ENCODE assay signal across 8 cellular contexts in the genomic region with DNA sequence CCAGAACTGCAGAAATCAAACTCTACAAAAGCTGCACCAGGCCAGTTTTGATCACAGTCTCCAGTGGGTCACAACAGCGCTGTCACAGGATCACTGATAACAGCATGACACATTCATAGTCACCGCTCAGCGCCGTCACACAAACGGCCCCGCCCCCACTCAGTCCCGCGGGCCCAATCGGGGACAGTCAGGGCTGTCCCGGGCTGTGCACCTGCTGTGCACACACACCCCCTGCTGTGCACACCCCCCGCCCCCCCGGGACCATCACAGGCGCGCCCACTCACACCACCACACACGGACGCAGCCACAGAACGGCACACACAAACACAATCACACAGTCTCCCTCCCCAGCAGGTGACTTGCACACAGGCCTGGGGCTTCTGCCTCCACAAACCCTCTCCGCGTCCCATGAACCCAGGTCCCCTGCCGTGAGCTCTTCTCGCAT. TPM values are rescaled to one million over a fixed set of nuclear protein-coding genes. Genes with fewer than 3 reads are reported as not detected.
DNase-seq lines count a peak whose midpoint lies in the region; ATAC-seq and TF ChIP-seq lines count a peak whose summit lies in the region.

No MANE protein-coding gene starts in this region.

- no peaks in the 10 kb centered on the region for H3F3A ChIP-seq in SK-N-SH (replicated peaks; ENCODE audit: insufficient read depth)

- H3K9me3 Mint-ChIP-seq in activated naive CD4-positive, alpha-beta T cell treated with anti-CD3 and anti-CD28 coated beads, Interleukin-2, amount 50 U/mL, for 72 hours: peaks cover 11 to 31% of the 10 kb centered on the region in 2 donors

- TF ChIP-seq EP300 in SK-N-SH (IDR thresholded peaks at IDR 0.05; ENCODE audit: borderline replicate concordance in 1 of 2, low read depth in 1 of 2, low read length in 1 of 2): no peak

- peak; percentile 71 for ATAC-seq in HG03342 (IDR thresholded peaks at IDR 0.05; ENCODE audit: unreplicated experiment)
- peak; percentile 95 to 96 for ATAC-seq in activated naive CD4-positive, alpha-beta T cell treated with anti-CD3 and anti-CD28 coated beads, Interleukin-2, amount 50 U/mL, for 72 hours

- H3K27ac Mint-ChIP-seq in activated naive CD4-positive, alpha-beta T cell treated with anti-CD3 and anti-CD28 coated beads, Interleukin-2, amount 50 U/mL, for 72 hours: peak overlapping the region; percentile 96 to 98

- H3K9me2 ChIP-seq in SK-N-SH: no peaks in the 10 kb centered on the region

- H3K9ac ChIP-seq in SK-N-SH: peak overlapping the region; percentile 63

- peaks cover 41 to 76% of the 10 kb centered on the region in 2 donors for H3K36me3 Mint-ChIP-seq in activated naive CD4-positive, alpha-beta T cell treated with anti-CD3 and anti-CD28 coated beads, Interleukin-2, amount 50 U/mL, for 72 hours

- peak overlapping the region; percentile 67 for H3K4me2 ChIP-seq in SK-N-SH

- DNase-seq in NCI-H2081 (lab: John Stamatoyannopoulos, UW): peak; percentile 34 to 57
- no peak for DNase-seq in NCI-H2081 treated with DMSO at 0.1 percent for 48 hours (lab: John Stamatoyannopoulos, UW)
- DNase-seq in SK-N-SH: peak; percentile 81
- peak; percentile 82 to 87 for DNase-seq in activated naive CD4-positive, alpha-beta T cell treated with anti-CD3 and anti-CD28 coated beads, Interleukin-2, amount 50 U/mL, for 72 hours (ENCODE audit: low spot score in 2 of 2)
- DNase-seq in left ventricle myocardium inferior: peak; percentile 74
- DNase-seq in prostate gland (ENCODE audit: low spot score): peak; percentile 47

- no peaks in the 10 kb centered on the region for H3K9me3 ChIP-seq in SK-N-SH
- H3K9me3 ChIP-seq in left ventricle myocardium inferior (replicated peaks): peaks cover 10% of the 10 kb centered on the region
- no peaks in the 10 kb centered on the region for H3K9me3 ChIP-seq in prostate gland

- TF ChIP-seq CTCF in SK-N-SH (IDR thresholded peaks at IDR 0.05) (no peak), left ventricle myocardium inferior (IDR thresholded peaks at IDR 0.05; ENCODE audit: borderline replicate concordance) (no peak), prostate gland (IDR thresholded peaks at IDR 0.05) (no peak)

- H3K27me3 ChIP-seq in SK-N-SH (ENCODE audit: insufficient read depth): no peaks in the 10 kb centered on the region
- no peaks in the 10 kb centered on the region for H3K27me3 ChIP-seq in left ventricle myocardium inferior (ENCODE audit: low read depth)
- H3K27me3 ChIP-seq in prostate gland (replicated peaks; ENCODE audit: insufficient read depth): no peaks in the 10 kb centered on the region

- no peaks in the 10 kb centered on the region for H4K20me1 ChIP-seq in SK-N-SH (ENCODE audit: insufficient read depth)

- intact Hi-C loops in left ventricle myocardium inferior (cut with micrococcal nuclease): no loop called here
- intact Hi-C loops in prostate gland (cut with DNase I): no loop called here

- POLR2A ChIA-PET in SK-N-SH (lab: Yijun Ruan, JAX): interaction anchor here (0.6 to 1.5 kb wide), 8 partner anchors 31 to 1115 kb away, joined by 3 to 5 read pairs (median 4); partner anchors contain the start of genes ZNF260, ZNF345, ZNF529 and ZNF566

- H3K4me1 ChIP-seq in SK-N-SH (ENCODE audit: control insufficient read depth in 1 of 2, insufficient read depth in 2 of 2, low read depth in 1 of 2, low read length in 1 of 2) (peaks cover 0 to 2% of the 10 kb centered on the region in 2 experiments; a peak in 1 of 4 replicates), left ventricle myocardium inferior (peaks cover 30% of the 10 kb centered on the region), prostate gland (replicated peaks) (no peaks in the 10 kb centered on the region), urinary bladder (ENCODE audit: insufficient read depth) (no peaks in the 10 kb centered on the region)

- peak overlapping the region; percentile 36 to 76; a peak in 3 of 4 replicates for H3K27ac ChIP-seq in SK-N-SH (ENCODE audit: low read depth in 2 of 2, low read length in 1 of 2)
- peak overlapping the region; percentile 93 for H3K27ac ChIP-seq in left ventricle myocardium inferior (replicated peaks)
- H3K27ac ChIP-seq in prostate gland: peak overlapping the region; percentile 68 to 70
- no peak overlapping the region for H3K27ac ChIP-seq in urinary bladder (ENCODE audit: low read depth)

- WGBS in SK-N-SH (ENCODE audit: low lambda C conversion rate): 14% methylated on average over 19 of the region's 21 CpGs
- 1% methylated on average over 20 of the region's 21 CpGs for WGBS in prostate gland
- under 1% methylated on average over 21 of the region's 21 CpGs for WGBS in urinary bladder

- H3K4me3 ChIP-seq in SK-N-SH (ENCODE audit: low read depth in 2 of 2, low read length in 1 of 2) (peak overlapping the region; percentile 79 to 84), left ventricle myocardium inferior (peak overlapping the region; percentile 92), prostate gland (peak overlapping the region; percentile 54 to 64), urinary bladder (ENCODE audit: low read depth, low read length) (peak overlapping the region; percentile 77)

- TF ChIP-seq RAD21 in SK-N-SH (IDR thresholded peaks at IDR 0.05; ENCODE audit: low read length): 0 out of 2 replicates have a peak, but pooled peaks have one; percentile 2

- peak overlapping the region; percentile 82; the same call in 1 of the 2 replicates for H2AFZ ChIP-seq in SK-N-SH (ENCODE audit: low read depth)

- TF ChIP-seq POLR2A in prostate gland (IDR thresholded peaks at IDR 0.05): no peak

- H3K79me2 ChIP-seq in SK-N-SH (ENCODE audit: insufficient read depth): peaks cover 32% of the 10 kb centered on the region; the same call in 1 of the 2 replicates

- H3K36me3 ChIP-seq in SK-N-SH (replicated peaks in 1 of 2; ENCODE audit: control insufficient read depth in 1 of 2, insufficient read depth in 2 of 2, low read length in 1 of 2) (peaks cover 11 to 15% of the 10 kb centered on the region in 2 experiments), left ventricle myocardium inferior (peaks cover 24% of the 10 kb centered on the region), prostate gland (no peaks in the 10 kb centered on the region), urinary bladder (ENCODE audit: insufficient read depth) (no peaks in the 10 kb centered on the region)

- CTCF ChIA-PET in SK-N-SH (lab: Yijun Ruan, JAX): interaction anchor here (1.5 kb wide), 1 partner anchor 8 kb away, joined by 4 read pairs; no protein-coding TSS in a partner anchor

TF ChIP-seq in SK-N-SH, 30 proteins besides CTCF, POLR2A, EP300 and RAD21:
- TF ChIP-seq, protein P1, sequence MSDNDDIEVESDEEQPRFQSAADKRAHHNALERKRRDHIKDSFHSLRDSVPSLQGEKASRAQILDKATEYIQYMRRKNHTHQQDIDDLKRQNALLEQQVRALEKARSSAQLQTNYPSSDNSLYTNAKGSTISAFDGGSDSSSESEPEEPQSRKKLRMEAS (IDR thresholded peaks at IDR 0.05; ENCODE audit: low read depth): peak; percentile 63
- TF ChIP-seq FOSL2 (IDR thresholded peaks at IDR 0.05; ENCODE audit: borderline replicate concordance, low read depth): peak; percentile 8; the same call in 1 of the 2 replicates
- TF ChIP-seq, protein P2, sequence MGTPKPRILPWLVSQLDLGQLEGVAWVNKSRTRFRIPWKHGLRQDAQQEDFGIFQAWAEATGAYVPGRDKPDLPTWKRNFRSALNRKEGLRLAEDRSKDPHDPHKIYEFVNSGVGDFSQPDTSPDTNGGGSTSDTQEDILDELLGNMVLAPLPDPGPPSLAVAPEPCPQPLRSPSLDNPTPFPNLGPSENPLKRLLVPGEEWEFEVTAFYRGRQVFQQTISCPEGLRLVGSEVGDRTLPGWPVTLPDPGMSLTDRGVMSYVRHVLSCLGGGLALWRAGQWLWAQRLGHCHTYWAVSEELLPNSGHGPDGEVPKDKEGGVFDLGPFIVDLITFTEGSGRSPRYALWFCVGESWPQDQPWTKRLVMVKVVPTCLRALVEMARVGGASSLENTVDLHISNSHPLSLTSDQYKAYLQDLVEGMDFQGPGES (IDR thresholded peaks at IDR 0.05; ENCODE audit: low read depth, low read length): no peak
- TF ChIP-seq USF2 (IDR thresholded peaks at IDR 0.05; ENCODE audit: borderline replicate concordance, low read depth, low read length): no peak
- TF ChIP-seq MXI1 (IDR thresholded peaks at IDR 0.05; ENCODE audit: low read depth, low read length): peak; percentile 96
- TF ChIP-seq TCF12 (IDR thresholded peaks at IDR 0.05): 0 out of 2 replicates have a peak, but pooled peaks have one; percentile 7
- peak; percentile 76 for TF ChIP-seq SIN3A (IDR thresholded peaks at IDR 0.05; ENCODE audit: borderline replicate concordance, low read depth, low read length)

RNA-seq across cellular contexts. Expression of gene ZNF382, which starts 0.4 kb away (rescaled TPM):
- polyA plus RNA-seq in SK-N-SH (2012; rRNA removed) (2.3 and 3.5 TPM in 2 replicates), urinary bladder (4.2 TPM)
- polyA plus RNA-seq in SK-N-SH (2012; cell fraction: cytosol; rRNA removed): 1.5 and 2.3 TPM in 2 replicates
- polyA plus RNA-seq in SK-N-SH (2012; cell fraction: nucleus; rRNA removed): 8.4 and 10.0 TPM in 2 replicates
- 10 to 100 TPM in 1 of 2 donors, 1 to 10 TPM in 1; 3.8 to 13.0 TPM for total RNA-seq in activated naive CD4-positive, alpha-beta T cell treated with anti-CD3 and anti-CD28 coated beads, Interleukin-2, amount 50 U/mL, for 72 hours
- total RNA-seq in left ventricle myocardium inferior (18.3 TPM), prostate gland (10 to 100 TPM in 1 of 2 donors, 1 to 10 TPM in 1; 9.6 to 10.9 TPM), urinary bladder (30.3 TPM)

RNA-seq across cellular contexts. Expression of gene ZNF529, which starts 31.6 kb away (rescaled TPM):
- 5.6 and 8.6 TPM in 2 replicates for polyA plus RNA-seq in SK-N-SH (2012; rRNA removed)
- 6.1 TPM in 2 replicates for polyA plus RNA-seq in SK-N-SH (2012; cell fraction: cytosol; rRNA removed)
- polyA plus RNA-seq in SK-N-SH (2012; cell fraction: nucleus; rRNA removed): 12.8 and 18.7 TPM in 2 replicates
- 10 to 100 TPM; 15.6 to 26.8 TPM for total RNA-seq in activated naive CD4-positive, alpha-beta T cell treated with anti-CD3 and anti-CD28 coated beads, Interleukin-2, amount 50 U/mL, for 72 hours
- total RNA-seq in left ventricle myocardium inferior: 14.1 TPM
- total RNA-seq in prostate gland: 10 to 100 TPM in 1 of 2 donors, 1 to 10 TPM in 1; 8.4 to 13.5 TPM
- 36.2 TPM for total RNA-seq in urinary bladder
- 6.4 TPM for polyA plus RNA-seq in urinary bladder
